In genomic region chr7:68248973-68249372, GRCh38 we compare ENCODE assay signal across 23 cellular contexts.
DNase-seq lines count a peak whose midpoint lies in the region; ATAC-seq, FAIRE-seq and TF ChIP-seq lines count a peak whose summit lies in the region.
"Had no signal": no experiment of that assay in that cellular context is flagged by ENCODE, and none has a peak within 500 bp of the region (broad histone marks: within the 10 kb centered on the region; RNA-seq: fewer than 3 reads in every experiment).

No MANE protein-coding gene starts in this region.

- H4K5ac ChIP-seq in H1 (ENCODE audit: insufficient read length, low read depth, low read length) = no peak overlapping the region

- no peak overlapping the region for H3K27ac ChIP-seq in H1 (ENCODE audit: low read depth, low read length)
- H3K27ac ChIP-seq: 22Rv1; A549; BLaER1 treated with 17β-estradiol and CSF1 and Interleukin-3, amounts not matched to agents 10 nM and 100 nM; C4-2B had no signal

- TF ChIP-seq CTCF in H1 (IDR thresholded peaks at IDR 0.05; ENCODE audit: control extremely low read depth in 1 of 3, insufficient read depth in 1 of 3, low read depth in 1 of 3, low read length in 3 of 3) = no peak

- no peak for TF ChIP-seq EP300 in H1 (IDR thresholded peaks at IDR 0.05; ENCODE audit: borderline replicate concordance in 1 of 2, low read depth in 2 of 2, low read length in 2 of 2)

- no peak overlapping the region for H3K18ac ChIP-seq in H1 (ENCODE audit: extremely low read depth, low read length)

- H3K4me3 ChIP-seq in H1 (ENCODE audit: extremely low read depth in 1 of 4, insufficient read depth in 2 of 4, low read depth in 3 of 4, low read length in 4 of 4) = no peak overlapping the region
- H3K4me3 ChIP-seq: A549; BLaER1 treated with 17β-estradiol and CSF1 and Interleukin-3, amounts not matched to agents 10 nM and 100 nM; GM12878 had no signal

- POLR2A ChIA-PET in H1 (lab: Charles Lee; ENCODE audit: partially characterized antibody) = no interaction called here

- no peak overlapping the region for H3K56ac ChIP-seq in H1 (replicated peaks; ENCODE audit: insufficient read length, low read depth, low read length)

- H3K14ac ChIP-seq in H1 (ENCODE audit: insufficient read length) = no peak overlapping the region

- no peak for TF ChIP-seq RAD21 in H1 (IDR thresholded peaks at IDR 0.05 in 1 of 2, conservative IDR thresholded peaks at IDR 0.05 in 1 of 2; ENCODE audit: low read depth in 2 of 2, low read length in 2 of 2)

- no peaks in the 10 kb centered on the region for H3K36me3 ChIP-seq in H1 (ENCODE audit: control insufficient read depth in 2 of 4, insufficient read depth in 4 of 4, low read length in 3 of 4)
- H3K36me3 ChIP-seq: BLaER1 treated with 17β-estradiol and CSF1 and Interleukin-3, amounts not matched to agents 10 nM and 100 nM had no signal

- H2BK120ac ChIP-seq in H1 (replicated peaks; ENCODE audit: low read depth, low read length) = no peak overlapping the region

- H3K9ac ChIP-seq in H1 (replicated peaks in 1 of 4; ENCODE audit: extremely low read depth in 1 of 4, low read depth in 3 of 4, low read length in 3 of 4) = no peak overlapping the region
- H3K9ac ChIP-seq: BLaER1 treated with 17β-estradiol and CSF1 and Interleukin-3, amounts not matched to agents 10 nM and 100 nM had no signal

- H3K79me2 ChIP-seq in H1 (ENCODE audit: control insufficient read depth in 1 of 2, insufficient read depth in 2 of 2, low read length in 2 of 2) = no peaks in the 10 kb centered on the region

- DNase-seq in H1 (ENCODE audit: low read depth in 1 of 2, low spot score in 2 of 2) (no peak), inferior parietal cortex (ENCODE audit: extremely low spot score) (peak; percentile 64), superior temporal gyrus (ENCODE audit: extremely low spot score) (peak; percentile 66), mesenteric fat pad (ENCODE audit: low spot score) (no peak)
- DNase-seq: AML-193; Caco-2; CD4-positive, alpha-beta T cell; CD8-positive, alpha-beta T cell; DMS 273 treated with DMSO at 0.1 percent for 48 hours; DMS153; DMS53; DMS79; DND-41; EL; GDM1 had no signal

- no peak for TF ChIP-seq POLR2A in H1 (IDR thresholded peaks at IDR 0.05; ENCODE audit: control extremely low read depth in 1 of 2, low read depth in 2 of 2, low read length in 2 of 2)

- H2BK12ac ChIP-seq in H1 (ENCODE audit: low read depth, low read length) = peak overlapping the region; percentile 32; the same call in 1 of the 2 replicates

- no peaks in the 10 kb centered on the region for H3K79me1 ChIP-seq in H1 (ENCODE audit: low read depth, low read length)

- no peak overlapping the region for H3K4me2 ChIP-seq in H1 (ENCODE audit: insufficient read depth in 1 of 2, low read depth in 2 of 2, low read length in 2 of 2)
- H3K4me2 ChIP-seq: A549; BLaER1 treated with 17β-estradiol and CSF1 and Interleukin-3, amounts not matched to agents 10 nM and 100 nM had no signal

- no peak overlapping the region for H4K91ac ChIP-seq in H1 (replicated peaks; ENCODE audit: insufficient read length, low read length)

- FAIRE-seq in H1 (lab: Jason Lieb, UNC) = no peak
- FAIRE-seq: A549, GM12878, GM12892, GM18507 had no signal

- no peak for ATAC-seq in GM19351 (IDR thresholded peaks at IDR 0.05; ENCODE audit: unreplicated experiment)
- ATAC-seq: A549; CD8-positive, alpha-beta T cell; GM12878 had no signal

- H3K27me3 ChIP-seq in H1 (replicated peaks in 1 of 4; ENCODE audit: control insufficient read depth in 3 of 4, extremely low read depth in 1 of 4, insufficient read depth in 3 of 4, low read length in 3 of 4) = no peaks in the 10 kb centered on the region; a peak in 2 of 7 replicates
- H3K27me3 ChIP-seq: BLaER1 treated with 17β-estradiol and CSF1 and Interleukin-3, amounts not matched to agents 10 nM and 100 nM had no signal

- H2BK5ac ChIP-seq in H1 (ENCODE audit: low read depth, low read length) = no peak overlapping the region

- peaks cover 7 to 22% (median 12%) of the 10 kb centered on the region in 4 experiments; a peak in 6 of 7 replicates for H3K4me1 ChIP-seq in H1 (replicated peaks in 1 of 4; ENCODE audit: control insufficient read depth in 3 of 4, insufficient read depth in 4 of 4, low read length in 3 of 4)
- H3K4me1 ChIP-seq: A549; BLaER1 treated with 17β-estradiol and CSF1 and Interleukin-3, amounts not matched to agents 10 nM and 100 nM; Caco-2 had no signal

- peak overlapping the region; percentile 2; the same call in 1 of the 2 replicates for H2BK20ac ChIP-seq in H1 (ENCODE audit: low read length)

- no peaks in the 10 kb centered on the region for H4K20me1 ChIP-seq in H1 (replicated peaks in 1 of 2; ENCODE audit: control insufficient read depth in 1 of 2, insufficient read depth in 2 of 2, low read length in 2 of 2)
- H4K20me1 ChIP-seq: BLaER1 treated with 17β-estradiol and CSF1 and Interleukin-3, amounts not matched to agents 10 nM and 100 nM had no signal

- H2BK15ac ChIP-seq in H1 (ENCODE audit: low read length) = peak overlapping the region; percentile 19; the same call in 1 of the 2 replicates

- no peak overlapping the region for H4K8ac ChIP-seq in H1 (ENCODE audit: extremely low read depth, insufficient read depth, low read length)

- H3K9me3 ChIP-seq in H1 (ENCODE audit: insufficient read depth in 2 of 2, low read depth in 1 of 2, low read length in 1 of 2) = peaks cover 6 to 8% of the 10 kb centered on the region in 2 experiments; a peak in 2 of 4 replicates
- H3K9me3 ChIP-seq: A549 had no signal

- H3K23ac ChIP-seq in H1 (ENCODE audit: insufficient read length) = no peak overlapping the region

- H2AFZ ChIP-seq in H1 (ENCODE audit: low read length) = no peak overlapping the region

- H2AK5ac ChIP-seq in H1 (ENCODE audit: low read depth, low read length) = no peak overlapping the region

- H3K23me2 ChIP-seq in H1 (ENCODE audit: low read depth, low read length) = peaks cover 3% of the 10 kb centered on the region; the same call in 1 of the 2 replicates

- CTCF ChIA-PET in H1 (lab: Charles Lee; ENCODE audit: partially characterized antibody) = no interaction called here

- H3K4ac ChIP-seq in H1 (replicated peaks; ENCODE audit: insufficient read length, low read depth, low read length) = no peak overlapping the region

TF ChIP-seq in H1, 55 proteins besides CTCF, POLR2A, EP300 and RAD21:
- no peak for TF ChIP-seq RFX5 (IDR thresholded peaks at IDR 0.05; ENCODE audit: borderline replicate concordance, low read depth, low read length)
- no peak for TF ChIP-seq NANOG (IDR thresholded peaks at IDR 0.05; ENCODE audit: insufficient read depth, low read depth, low read length, poor library complexity, severe bottlenecking)
- TF ChIP-seq POLR2AphosphoS5 (IDR thresholded peaks at IDR 0.05; ENCODE audit: low read depth, low read length) = no peak
- TF ChIP-seq KDM4A (IDR thresholded peaks at IDR 0.05; ENCODE audit: low read depth, low read length, severe bottlenecking) = no peak
- TF ChIP-seq SP2 (IDR thresholded peaks at IDR 0.05; ENCODE audit: low read length) = no peak
- TF ChIP-seq SAP30 (IDR thresholded peaks at IDR 0.05; ENCODE audit: insufficient read depth, insufficient replicate concordance, low read length) = no peak
- TF ChIP-seq ZNF274 (IDR thresholded peaks at IDR 0.05; ENCODE audit: borderline replicate concordance, extremely low read depth, low read length) = no peak
- no peak for TF ChIP-seq JUND (IDR thresholded peaks at IDR 0.05; ENCODE audit: low read length)
- TF ChIP-seq, protein P1, sequence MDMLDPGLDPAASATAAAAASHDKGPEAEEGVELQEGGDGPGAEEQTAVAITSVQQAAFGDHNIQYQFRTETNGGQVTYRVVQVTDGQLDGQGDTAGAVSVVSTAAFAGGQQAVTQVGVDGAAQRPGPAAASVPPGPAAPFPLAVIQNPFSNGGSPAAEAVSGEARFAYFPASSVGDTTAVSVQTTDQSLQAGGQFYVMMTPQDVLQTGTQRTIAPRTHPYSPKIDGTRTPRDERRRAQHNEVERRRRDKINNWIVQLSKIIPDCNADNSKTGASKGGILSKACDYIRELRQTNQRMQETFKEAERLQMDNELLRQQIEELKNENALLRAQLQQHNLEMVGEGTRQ (IDR thresholded peaks at IDR 0.05; ENCODE audit: low read length) = no peak
- no peak for TF ChIP-seq RXRA (IDR thresholded peaks at IDR 0.05; ENCODE audit: insufficient read depth, low read depth, low read length)
- TF ChIP-seq PHF8 (conservative IDR thresholded peaks at IDR 0.05; ENCODE audit: low read depth, low read length) = no peak

Comparison
In these comparisons a context has a peak if more than half of its experiments do, and no peak if none do; other contexts are left out.
1. DNase-seq: peak in inferior parietal cortex (single experiment) and superior temporal gyrus (single experiment); none in H1 (0 of 2) and mesenteric fat pad (single experiment).